Comparison of ENCODE assay signal across 8 cellular contexts in genomic region chr17:75181608-75182318, GRCh38. TPM values are rescaled to one million over a fixed set of nuclear protein-coding genes. Genes with fewer than 3 reads are reported as not detected.
A peak's percentile ranks its signal among the peaks of the same experiment; 100 is the strongest.
DNase-seq lines count a peak whose midpoint lies in the region; ATAC-seq, FAIRE-seq and TF ChIP-seq lines count a peak whose summit lies in the region.

No MANE protein-coding gene starts in this region.

- no peaks in the 10 kb centered on the region for H3K9me3 Mint-ChIP-seq in T-helper 2 cell treated with Interferon-gamma antibody and Interleukin-4, amounts not matched to agents 5 μg/mL and 100 μg/mL, for 36 hours
- H3K9me3 Mint-ChIP-seq in stimulated activated naive B cell treated with anti-CD40 and anti-IgM and Interleukin-4, amounts not matched to agents 10 μg/mL and 1 μg/mL and 100 μg/mL, for 72 hours = no peaks in the 10 kb centered on the region

- peak overlapping the region; percentile 95 for H3K4me3 ChIP-seq in coronary artery
- H3K4me3 ChIP-seq in mesodermal cell (ENCODE audit: extremely low read depth, insufficient read depth, low read length, poor library complexity, severe bottlenecking) = peak overlapping the region; percentile 97

- FAIRE-seq in frontal cortex (lab: Jason Lieb, UNC) = no peak

- H3K4me3 Mint-ChIP-seq in T-helper 2 cell treated with Interferon-gamma antibody and Interleukin-4, amounts not matched to agents 5 μg/mL and 100 μg/mL, for 36 hours = peak overlapping the region; percentile 96
- peak overlapping the region; percentile 87 to 91 for H3K4me3 Mint-ChIP-seq in stimulated activated naive B cell treated with anti-CD40 and anti-IgM and Interleukin-4, amounts not matched to agents 10 μg/mL and 1 μg/mL and 100 μg/mL, for 72 hours

- H3K27ac ChIP-seq in coronary artery (peak overlapping the region; percentile 99 to 100), mesodermal cell (ENCODE audit: low read depth, low read length, severe bottlenecking) (peak overlapping the region; percentile 96)

- peak; percentile 13 for ATAC-seq in HG02763 (IDR thresholded peaks at IDR 0.05; ENCODE audit: unreplicated experiment)
- peak; percentile 4 to 22 for ATAC-seq in stimulated activated naive B cell treated with anti-CD40 and anti-IgM and Interleukin-4, amounts not matched to agents 10 μg/mL and 1 μg/mL and 100 μg/mL, for 72 hours (replicated peaks)

- H3K9me3 ChIP-seq in mesodermal cell (ENCODE audit: control insufficient read depth, low read length) = no peaks in the 10 kb centered on the region

- DNase-seq in COLO668 (lab: John Stamatoyannopoulos, UW; ENCODE audit: unreplicated experiment) (peak; percentile 34), coronary artery (ENCODE audit: low spot score) (peak; percentile 73), frontal cortex (ENCODE audit: low spot score in 2 of 2) (no peak), SKM-1 treated with dmso at 0.1 percent for 144 hours (lab: John Stamatoyannopoulos, UW; ENCODE audit: unreplicated experiment) (no peak)
- peak; percentile 40 for DNase-seq in T-helper 2 cell treated with Interferon-gamma antibody and Interleukin-4, amounts not matched to agents 5 μg/mL and 100 μg/mL, for 36 hours (ENCODE audit: low spot score)
- DNase-seq in stimulated activated naive B cell treated with anti-CD40 and anti-IgM and Interleukin-4, amounts not matched to agents 10 μg/mL and 1 μg/mL and 100 μg/mL, for 72 hours = peak; percentile 21

- peaks cover 36% of the 10 kb centered on the region for H3K36me3 Mint-ChIP-seq in T-helper 2 cell treated with Interferon-gamma antibody and Interleukin-4, amounts not matched to agents 5 μg/mL and 100 μg/mL, for 36 hours (ENCODE audit: low read depth)
- H3K36me3 Mint-ChIP-seq in stimulated activated naive B cell treated with anti-CD40 and anti-IgM and Interleukin-4, amounts not matched to agents 10 μg/mL and 1 μg/mL and 100 μg/mL, for 72 hours = peaks cover 10 to 15% of the 10 kb centered on the region in 2 donors

- 1 to 2% methylated on average over 28 to 34 of the region's 34 CpGs for WGBS in mesodermal cell (ENCODE audit: insufficient coverage in 2 of 2), 2 experiments

- H3K36me3 ChIP-seq in mesodermal cell (ENCODE audit: control insufficient read depth, insufficient read depth, low read length) = peaks cover 48% of the 10 kb centered on the region

- peaks cover 2% of the 10 kb centered on the region for H3K4me1 ChIP-seq in mesodermal cell (ENCODE audit: control insufficient read depth, insufficient read depth, low read length, poor library complexity, severe bottlenecking)

- peak overlapping the region; percentile 86 for H3K27ac Mint-ChIP-seq in T-helper 2 cell treated with Interferon-gamma antibody and Interleukin-4, amounts not matched to agents 5 μg/mL and 100 μg/mL, for 36 hours
- peak overlapping the region; percentile 97 for H3K27ac Mint-ChIP-seq in stimulated activated naive B cell treated with anti-CD40 and anti-IgM and Interleukin-4, amounts not matched to agents 10 μg/mL and 1 μg/mL and 100 μg/mL, for 72 hours

- H3K27me3 Mint-ChIP-seq in T-helper 2 cell treated with Interferon-gamma antibody and Interleukin-4, amounts not matched to agents 5 μg/mL and 100 μg/mL, for 36 hours (ENCODE audit: low read depth) = no peaks in the 10 kb centered on the region
- H3K27me3 Mint-ChIP-seq in stimulated activated naive B cell treated with anti-CD40 and anti-IgM and Interleukin-4, amounts not matched to agents 10 μg/mL and 1 μg/mL and 100 μg/mL, for 72 hours = no peaks in the 10 kb centered on the region

- H3K4me1 Mint-ChIP-seq in T-helper 2 cell treated with Interferon-gamma antibody and Interleukin-4, amounts not matched to agents 5 μg/mL and 100 μg/mL, for 36 hours (ENCODE audit: low read depth) = peaks cover 22% of the 10 kb centered on the region
- peaks cover 20 to 37% of the 10 kb centered on the region in 2 donors for H3K4me1 Mint-ChIP-seq in stimulated activated naive B cell treated with anti-CD40 and anti-IgM and Interleukin-4, amounts not matched to agents 10 μg/mL and 1 μg/mL and 100 μg/mL, for 72 hours

- no peak for TF ChIP-seq CTCF in coronary artery (IDR thresholded peaks at IDR 0.05)

RNA-seq across cellular contexts. Expression of gene SUMO2, which starts 1.0 kb away (rescaled TPM):
- polyA plus RNA-seq in mesodermal cell (2013, experiment 1 of 2) = 545 TPM
- polyA plus RNA-seq in mesodermal cell (2013, experiment 2 of 2) = 540 TPM
- 181 TPM for total RNA-seq in frontal cortex

RNA-seq across cellular contexts. Expression of gene NUP85, which starts 23.7 kb away (rescaled TPM):
- 56.8 TPM for polyA plus RNA-seq in mesodermal cell (2013, experiment 1 of 2)
- polyA plus RNA-seq in mesodermal cell (2013, experiment 2 of 2) = 51.3 TPM
- total RNA-seq in frontal cortex = 28.1 TPM

RNA-seq across cellular contexts. Expression of gene JPT1, which starts 27.5 kb away (rescaled TPM):
- polyA plus RNA-seq in mesodermal cell (2013, experiment 1 of 2) = 232 TPM
- 214 TPM for polyA plus RNA-seq in mesodermal cell (2013, experiment 2 of 2)
- 538 TPM for total RNA-seq in frontal cortex

RNA-seq across cellular contexts. Expression of gene NT5C, which starts 50.2 kb away (rescaled TPM):
- polyA plus RNA-seq in mesodermal cell (2013, experiment 1 of 2) = 51.3 TPM
- 43.2 TPM for polyA plus RNA-seq in mesodermal cell (2013, experiment 2 of 2)
- 20.8 TPM for total RNA-seq in frontal cortex

Comparison
In these comparisons a context has a peak if more than half of its experiments do, and no peak if none do; other contexts are left out.
1. DNase-seq: peak in COLO668 (single experiment), T-helper 2 cell treated with Interferon-gamma antibody and Interleukin-4, amounts not matched to agents 5 μg/mL and 100 μg/mL, for 36 hours (single experiment), coronary artery (single experiment) and stimulated activated naive B cell treated with anti-CD40 and anti-IgM and Interleukin-4, amounts not matched to agents 10 μg/mL and 1 μg/mL and 100 μg/mL, for 72 hours (single experiment); none in frontal cortex (0 of 2) and SKM-1 treated with dmso at 0.1 percent for 144 hours (single experiment).